Comparison of ENCODE assay signal across 7 cellular contexts in the genomic region with DNA sequence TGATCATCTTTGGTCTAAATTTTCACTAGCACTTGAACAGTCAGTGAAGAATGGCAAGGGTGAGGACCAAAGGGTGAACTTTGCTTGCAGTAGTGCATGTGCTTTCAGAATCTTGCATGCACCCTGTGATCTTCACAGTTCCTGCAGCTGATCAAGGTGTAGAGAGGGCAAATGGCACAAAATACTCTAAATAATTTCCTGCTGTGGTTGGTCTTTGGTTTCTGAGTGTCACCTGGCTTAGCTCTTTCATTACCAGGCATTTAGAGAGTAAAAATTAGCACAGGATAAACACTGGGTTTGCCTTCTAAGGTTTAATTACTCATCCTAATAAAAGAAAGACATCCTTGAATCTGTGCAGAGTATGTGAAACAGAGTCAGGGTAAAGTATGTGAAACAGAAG. TPM values are rescaled to one million over a fixed set of nuclear protein-coding genes. Genes with fewer than 3 reads are reported as not detected.
DNase-seq lines count a peak whose midpoint lies in the region; ATAC-seq and TF ChIP-seq lines count a peak whose summit lies in the region.

No MANE protein-coding gene starts in this region.

- peak overlapping the region; percentile 68 for H3K4me3 Mint-ChIP-seq in natural killer cell treated with Interleukin-12 subunit alpha and Interleukin-12 subunit beta and Interleukin-15 and Interleukin-18, amount 100 ng/mL, for 72 hours

- peaks cover 18% of the 10 kb centered on the region for H3K36me3 Mint-ChIP-seq in natural killer cell treated with Interleukin-12 subunit alpha and Interleukin-12 subunit beta and Interleukin-15 and Interleukin-18, amount 100 ng/mL, for 72 hours

- ATAC-seq in GM19023 (IDR thresholded peaks at IDR 0.05; ENCODE audit: unreplicated experiment) (peak; percentile 38), HG02852 (IDR thresholded peaks at IDR 0.05; ENCODE audit: unreplicated experiment) (peak; percentile 31), SK-N-SH treated with all-trans-retinoic acid at 6 μM for 48 hours (peak; percentile 17), HG02840 (IDR thresholded peaks at IDR 0.05; ENCODE audit: low FRiP score, unreplicated experiment) (no peak), GM19351 (IDR thresholded peaks at IDR 0.05; ENCODE audit: unreplicated experiment) (no peak)
- ATAC-seq in natural killer cell treated with Interleukin-12 subunit alpha and Interleukin-12 subunit beta and Interleukin-15 and Interleukin-18, amount 100 ng/mL, for 72 hours = peak in 1 of 2 donors; percentile 53

- H3K4me1 Mint-ChIP-seq in natural killer cell treated with Interleukin-12 subunit alpha and Interleukin-12 subunit beta and Interleukin-15 and Interleukin-18, amount 100 ng/mL, for 72 hours (ENCODE audit: low read depth in 2 of 2) = peaks cover 60 to 69% of the 10 kb centered on the region in 2 donors

- H3K27ac ChIP-seq in coronary artery = no peak overlapping the region

- H3K4me3 ChIP-seq in coronary artery = no peak overlapping the region

- H3K27me3 Mint-ChIP-seq in natural killer cell treated with Interleukin-12 subunit alpha and Interleukin-12 subunit beta and Interleukin-15 and Interleukin-18, amount 100 ng/mL, for 72 hours = no peaks in the 10 kb centered on the region

- H3K27ac Mint-ChIP-seq in natural killer cell treated with Interleukin-12 subunit alpha and Interleukin-12 subunit beta and Interleukin-15 and Interleukin-18, amount 100 ng/mL, for 72 hours = peak overlapping the region; percentile 67 to 75

- no peaks in the 10 kb centered on the region for H3K9me3 Mint-ChIP-seq in natural killer cell treated with Interleukin-12 subunit alpha and Interleukin-12 subunit beta and Interleukin-15 and Interleukin-18, amount 100 ng/mL, for 72 hours

- no peak for TF ChIP-seq CTCF in coronary artery (IDR thresholded peaks at IDR 0.05)

- DNase-seq in natural killer cell treated with Interleukin-12 subunit alpha and Interleukin-12 subunit beta and Interleukin-15 and Interleukin-18, amount 100 ng/mL, for 72 hours (ENCODE audit: low spot score) = no peak
- DNase-seq in coronary artery (ENCODE audit: low spot score) = no peak

TF ChIP-seq in SK-N-SH treated with all-trans-retinoic acid at 6 μM for 48 hours, 23 proteins besides CTCF, POLR2A, EP300 and RAD21:
- TF ChIP-seq ZNF565 (CRISPR knock-in tag; conservative IDR thresholded peaks at IDR 0.05; ENCODE audit: low read depth) (no peak), ZNF70 (CRISPR knock-in tag; IDR thresholded peaks at IDR 0.05) (no peak), ZFP3 (CRISPR knock-in tag; IDR thresholded peaks at IDR 0.05) (no peak), CSDC2 (CRISPR knock-in tag; IDR thresholded peaks at IDR 0.05) (no peak), PATZ1 (CRISPR knock-in tag; IDR thresholded peaks at IDR 0.05; ENCODE audit: borderline replicate concordance) (no peak), ZC3H10 (CRISPR knock-in tag; IDR thresholded peaks at IDR 0.05) (no peak), PPARA (CRISPR knock-in tag; IDR thresholded peaks at IDR 0.05; ENCODE audit: borderline replicate concordance) (no peak), SNAI2 (CRISPR knock-in tag; IDR thresholded peaks at IDR 0.05) (no peak), TOX (CRISPR knock-in tag; IDR thresholded peaks at IDR 0.05; ENCODE audit: borderline replicate concordance) (no peak), ISL1 (CRISPR knock-in tag; IDR thresholded peaks at IDR 0.05) (no peak), ZFP30 (CRISPR knock-in tag; IDR thresholded peaks at IDR 0.05) (no peak), ZNF8 (CRISPR knock-in tag; IDR thresholded peaks at IDR 0.05) (no peak), POU6F1 (CRISPR knock-in tag; IDR thresholded peaks at IDR 0.05; ENCODE audit: borderline replicate concordance, low read depth) (no peak), TCF4 (CRISPR knock-in tag; IDR thresholded peaks at IDR 0.05; ENCODE audit: borderline replicate concordance) (no peak), OSR1 (CRISPR knock-in tag; IDR thresholded peaks at IDR 0.05) (no peak), ESRRG (CRISPR knock-in tag; IDR thresholded peaks at IDR 0.05) (no peak), GLIS3 (CRISPR knock-in tag; IDR thresholded peaks at IDR 0.05) (no peak)
- TF ChIP-seq, protein P1, sequence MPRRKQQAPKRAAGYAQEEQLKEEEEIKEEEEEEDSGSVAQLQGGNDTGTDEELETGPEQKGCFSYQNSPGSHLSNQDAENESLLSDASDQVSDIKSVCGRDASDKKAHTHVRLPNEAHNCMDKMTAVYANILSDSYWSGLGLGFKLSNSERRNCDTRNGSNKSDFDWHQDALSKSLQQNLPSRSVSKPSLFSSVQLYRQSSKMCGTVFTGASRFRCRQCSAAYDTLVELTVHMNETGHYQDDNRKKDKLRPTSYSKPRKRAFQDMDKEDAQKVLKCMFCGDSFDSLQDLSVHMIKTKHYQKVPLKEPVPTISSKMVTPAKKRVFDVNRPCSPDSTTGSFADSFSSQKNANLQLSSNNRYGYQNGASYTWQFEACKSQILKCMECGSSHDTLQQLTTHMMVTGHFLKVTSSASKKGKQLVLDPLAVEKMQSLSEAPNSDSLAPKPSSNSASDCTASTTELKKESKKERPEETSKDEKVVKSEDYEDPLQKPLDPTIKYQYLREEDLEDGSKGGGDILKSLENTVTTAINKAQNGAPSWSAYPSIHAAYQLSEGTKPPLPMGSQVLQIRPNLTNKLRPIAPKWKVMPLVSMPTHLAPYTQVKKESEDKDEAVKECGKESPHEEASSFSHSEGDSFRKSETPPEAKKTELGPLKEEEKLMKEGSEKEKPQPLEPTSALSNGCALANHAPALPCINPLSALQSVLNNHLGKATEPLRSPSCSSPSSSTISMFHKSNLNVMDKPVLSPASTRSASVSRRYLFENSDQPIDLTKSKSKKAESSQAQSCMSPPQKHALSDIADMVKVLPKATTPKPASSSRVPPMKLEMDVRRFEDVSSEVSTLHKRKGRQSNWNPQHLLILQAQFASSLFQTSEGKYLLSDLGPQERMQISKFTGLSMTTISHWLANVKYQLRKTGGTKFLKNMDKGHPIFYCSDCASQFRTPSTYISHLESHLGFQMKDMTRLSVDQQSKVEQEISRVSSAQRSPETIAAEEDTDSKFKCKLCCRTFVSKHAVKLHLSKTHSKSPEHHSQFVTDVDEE (CRISPR knock-in tag; IDR thresholded peaks at IDR 0.05) = no peak

RNA-seq across cellular contexts. Expression of gene TIPARP, which starts 11.4 kb away (rescaled TPM):
- total RNA-seq in natural killer cell treated with Interleukin-12 subunit alpha and Interleukin-12 subunit beta and Interleukin-15 and Interleukin-18, amount 100 ng/mL, for 72 hours = 10 to 100 TPM; 35.9 to 38.0 TPM

Comparison
In these comparisons a context has a peak if more than half of its experiments do, and no peak if none do; other contexts are left out.
1. ATAC-seq: peak in GM19023 (single experiment), HG02852 (single experiment) and SK-N-SH treated with all-trans-retinoic acid at 6 μM for 48 hours (single experiment); none in HG02840 (single experiment) and GM19351 (single experiment).